1 cellular context compared by ENCODE assay signal in the genomic region with DNA sequence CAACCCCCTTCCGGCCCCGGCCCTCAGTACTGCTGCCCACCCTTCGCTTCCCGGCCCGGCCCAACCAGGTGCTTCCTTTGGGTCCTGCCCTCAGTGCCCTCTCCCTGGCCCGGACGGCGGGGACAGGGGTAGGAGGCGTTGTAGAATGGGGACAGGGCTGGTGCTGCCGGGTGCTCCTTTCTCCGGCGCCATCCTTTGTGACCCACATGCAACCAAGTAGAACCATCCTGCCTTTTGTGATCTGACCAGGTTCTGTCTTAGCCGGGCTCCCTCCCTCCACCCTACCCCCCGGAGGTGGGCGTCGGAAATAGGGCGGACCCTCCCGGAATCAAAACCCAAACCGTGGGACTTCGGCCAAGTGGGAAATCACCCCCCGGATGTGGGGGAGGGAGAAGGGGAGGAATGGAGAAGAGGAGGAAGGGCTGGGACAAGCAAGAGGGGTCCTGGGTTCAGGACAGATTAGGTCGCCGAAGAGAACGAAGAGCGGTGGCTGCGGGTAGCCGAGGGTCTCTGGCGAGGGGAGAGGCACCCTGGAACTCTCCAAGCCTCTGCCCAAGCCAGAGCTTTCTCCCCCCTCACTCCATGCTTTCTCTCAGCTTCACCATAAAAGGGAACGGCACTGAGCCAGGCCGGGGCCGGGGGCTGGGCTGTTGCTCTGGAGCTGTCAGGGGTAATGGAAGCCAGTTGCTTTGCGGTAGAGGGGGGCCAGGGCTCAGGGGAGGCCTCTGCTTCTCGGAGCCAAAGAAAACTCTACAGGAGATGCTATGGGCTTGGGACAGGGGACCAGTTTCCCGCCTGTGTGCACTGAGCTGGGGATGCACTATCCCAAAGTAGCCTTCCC.
TF ChIP-seq lines count a peak whose summit lies in the region.

No MANE protein-coding gene starts in this region.

TF ChIP-seq in HepG2, 621 proteins besides CTCF, POLR2A, EP300 and RAD21 (continued from another document and continues in another):
- TF ChIP-seq, protein P1, sequence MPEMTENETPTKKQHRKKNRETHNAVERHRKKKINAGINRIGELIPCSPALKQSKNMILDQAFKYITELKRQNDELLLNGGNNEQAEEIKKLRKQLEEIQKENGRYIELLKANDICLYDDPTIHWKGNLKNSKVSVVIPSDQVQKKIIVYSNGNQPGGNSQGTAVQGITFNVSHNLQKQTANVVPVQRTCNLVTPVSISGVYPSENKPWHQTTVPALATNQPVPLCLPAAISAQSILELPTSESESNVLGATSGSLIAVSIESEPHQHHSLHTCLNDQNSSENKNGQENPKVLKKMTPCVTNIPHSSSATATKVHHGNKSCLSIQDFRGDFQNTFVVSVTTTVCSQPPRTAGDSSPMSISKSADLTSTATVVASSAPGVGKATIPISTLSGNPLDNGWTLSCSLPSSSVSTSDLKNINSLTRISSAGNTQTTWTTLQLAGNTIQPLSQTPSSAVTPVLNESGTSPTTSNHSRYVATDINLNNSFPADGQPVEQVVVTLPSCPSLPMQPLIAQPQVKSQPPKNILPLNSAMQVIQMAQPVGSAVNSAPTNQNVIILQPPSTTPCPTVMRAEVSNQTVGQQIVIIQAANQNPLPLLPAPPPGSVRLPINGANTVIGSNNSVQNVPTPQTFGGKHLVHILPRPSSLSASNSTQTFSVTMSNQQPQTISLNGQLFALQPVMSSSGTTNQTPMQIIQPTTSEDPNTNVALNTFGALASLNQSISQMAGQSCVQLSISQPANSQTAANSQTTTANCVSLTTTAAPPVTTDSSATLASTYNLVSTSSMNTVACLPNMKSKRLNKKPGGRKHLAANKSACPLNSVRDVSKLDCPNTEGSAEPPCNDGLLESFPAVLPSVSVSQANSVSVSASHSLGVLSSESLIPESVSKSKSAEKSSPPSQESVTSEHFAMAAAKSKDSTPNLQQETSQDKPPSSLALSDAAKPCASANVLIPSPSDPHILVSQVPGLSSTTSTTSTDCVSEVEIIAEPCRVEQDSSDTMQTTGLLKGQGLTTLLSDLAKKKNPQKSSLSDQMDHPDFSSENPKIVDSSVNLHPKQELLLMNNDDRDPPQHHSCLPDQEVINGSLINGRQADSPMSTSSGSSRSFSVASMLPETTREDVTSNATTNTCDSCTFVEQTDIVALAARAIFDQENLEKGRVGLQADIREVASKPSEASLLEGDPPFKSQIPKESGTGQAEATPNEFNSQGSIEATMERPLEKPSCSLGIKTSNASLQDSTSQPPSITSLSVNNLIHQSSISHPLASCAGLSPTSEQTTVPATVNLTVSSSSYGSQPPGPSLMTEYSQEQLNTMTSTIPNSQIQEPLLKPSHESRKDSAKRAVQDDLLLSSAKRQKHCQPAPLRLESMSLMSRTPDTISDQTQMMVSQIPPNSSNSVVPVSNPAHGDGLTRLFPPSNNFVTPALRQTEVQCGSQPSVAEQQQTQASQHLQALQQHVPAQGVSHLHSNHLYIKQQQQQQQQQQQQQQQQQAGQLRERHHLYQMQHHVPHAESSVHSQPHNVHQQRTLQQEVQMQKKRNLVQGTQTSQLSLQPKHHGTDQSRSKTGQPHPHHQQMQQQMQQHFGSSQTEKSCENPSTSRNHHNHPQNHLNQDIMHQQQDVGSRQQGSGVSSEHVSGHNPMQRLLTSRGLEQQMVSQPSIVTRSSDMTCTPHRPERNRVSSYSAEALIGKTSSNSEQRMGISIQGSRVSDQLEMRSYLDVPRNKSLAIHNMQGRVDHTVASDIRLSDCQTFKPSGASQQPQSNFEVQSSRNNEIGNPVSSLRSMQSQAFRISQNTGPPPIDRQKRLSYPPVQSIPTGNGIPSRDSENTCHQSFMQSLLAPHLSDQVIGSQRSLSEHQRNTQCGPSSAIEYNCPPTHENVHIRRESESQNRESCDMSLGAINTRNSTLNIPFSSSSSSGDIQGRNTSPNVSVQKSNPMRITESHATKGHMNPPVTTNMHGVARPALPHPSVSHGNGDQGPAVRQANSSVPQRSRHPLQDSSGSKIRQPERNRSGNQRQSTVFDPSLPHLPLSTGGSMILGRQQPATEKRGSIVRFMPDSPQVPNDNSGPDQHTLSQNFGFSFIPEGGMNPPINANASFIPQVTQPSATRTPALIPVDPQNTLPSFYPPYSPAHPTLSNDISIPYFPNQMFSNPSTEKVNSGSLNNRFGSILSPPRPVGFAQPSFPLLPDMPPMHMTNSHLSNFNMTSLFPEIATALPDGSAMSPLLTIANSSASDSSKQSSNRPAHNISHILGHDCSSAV (CRISPR knock-in tag; IDR thresholded peaks at IDR 0.05; ENCODE audit: borderline replicate concordance) = no peak
- TF ChIP-seq ZNF30 (CRISPR knock-in tag; IDR thresholded peaks at IDR 0.05) (no peak), JUNB (CRISPR knock-in tag; IDR thresholded peaks at IDR 0.05; ENCODE audit: borderline replicate concordance) (no peak), ZNF354B (CRISPR knock-in tag; IDR thresholded peaks at IDR 0.05) (no peak), NR1H2 (CRISPR knock-in tag; IDR thresholded peaks at IDR 0.05; ENCODE audit: borderline replicate concordance, low read depth) (no peak), ZNF432 (CRISPR knock-in tag; IDR thresholded peaks at IDR 0.05; ENCODE audit: borderline replicate concordance) (peak; percentile 58; the same call in 1 of the 2 replicates), YEATS4 (CRISPR knock-in tag; IDR thresholded peaks at IDR 0.05; ENCODE audit: borderline replicate concordance) (no peak), XRCC5 (optimal IDR thresholded peaks at IDR 0.05; ENCODE audit: low read length) (no peak), PCBP1 (IDR thresholded peaks at IDR 0.05; ENCODE audit: borderline replicate concordance, low read depth, low read length) (peak; percentile 70; the same call in 1 of the 2 replicates)
- TF ChIP-seq, protein P2, sequence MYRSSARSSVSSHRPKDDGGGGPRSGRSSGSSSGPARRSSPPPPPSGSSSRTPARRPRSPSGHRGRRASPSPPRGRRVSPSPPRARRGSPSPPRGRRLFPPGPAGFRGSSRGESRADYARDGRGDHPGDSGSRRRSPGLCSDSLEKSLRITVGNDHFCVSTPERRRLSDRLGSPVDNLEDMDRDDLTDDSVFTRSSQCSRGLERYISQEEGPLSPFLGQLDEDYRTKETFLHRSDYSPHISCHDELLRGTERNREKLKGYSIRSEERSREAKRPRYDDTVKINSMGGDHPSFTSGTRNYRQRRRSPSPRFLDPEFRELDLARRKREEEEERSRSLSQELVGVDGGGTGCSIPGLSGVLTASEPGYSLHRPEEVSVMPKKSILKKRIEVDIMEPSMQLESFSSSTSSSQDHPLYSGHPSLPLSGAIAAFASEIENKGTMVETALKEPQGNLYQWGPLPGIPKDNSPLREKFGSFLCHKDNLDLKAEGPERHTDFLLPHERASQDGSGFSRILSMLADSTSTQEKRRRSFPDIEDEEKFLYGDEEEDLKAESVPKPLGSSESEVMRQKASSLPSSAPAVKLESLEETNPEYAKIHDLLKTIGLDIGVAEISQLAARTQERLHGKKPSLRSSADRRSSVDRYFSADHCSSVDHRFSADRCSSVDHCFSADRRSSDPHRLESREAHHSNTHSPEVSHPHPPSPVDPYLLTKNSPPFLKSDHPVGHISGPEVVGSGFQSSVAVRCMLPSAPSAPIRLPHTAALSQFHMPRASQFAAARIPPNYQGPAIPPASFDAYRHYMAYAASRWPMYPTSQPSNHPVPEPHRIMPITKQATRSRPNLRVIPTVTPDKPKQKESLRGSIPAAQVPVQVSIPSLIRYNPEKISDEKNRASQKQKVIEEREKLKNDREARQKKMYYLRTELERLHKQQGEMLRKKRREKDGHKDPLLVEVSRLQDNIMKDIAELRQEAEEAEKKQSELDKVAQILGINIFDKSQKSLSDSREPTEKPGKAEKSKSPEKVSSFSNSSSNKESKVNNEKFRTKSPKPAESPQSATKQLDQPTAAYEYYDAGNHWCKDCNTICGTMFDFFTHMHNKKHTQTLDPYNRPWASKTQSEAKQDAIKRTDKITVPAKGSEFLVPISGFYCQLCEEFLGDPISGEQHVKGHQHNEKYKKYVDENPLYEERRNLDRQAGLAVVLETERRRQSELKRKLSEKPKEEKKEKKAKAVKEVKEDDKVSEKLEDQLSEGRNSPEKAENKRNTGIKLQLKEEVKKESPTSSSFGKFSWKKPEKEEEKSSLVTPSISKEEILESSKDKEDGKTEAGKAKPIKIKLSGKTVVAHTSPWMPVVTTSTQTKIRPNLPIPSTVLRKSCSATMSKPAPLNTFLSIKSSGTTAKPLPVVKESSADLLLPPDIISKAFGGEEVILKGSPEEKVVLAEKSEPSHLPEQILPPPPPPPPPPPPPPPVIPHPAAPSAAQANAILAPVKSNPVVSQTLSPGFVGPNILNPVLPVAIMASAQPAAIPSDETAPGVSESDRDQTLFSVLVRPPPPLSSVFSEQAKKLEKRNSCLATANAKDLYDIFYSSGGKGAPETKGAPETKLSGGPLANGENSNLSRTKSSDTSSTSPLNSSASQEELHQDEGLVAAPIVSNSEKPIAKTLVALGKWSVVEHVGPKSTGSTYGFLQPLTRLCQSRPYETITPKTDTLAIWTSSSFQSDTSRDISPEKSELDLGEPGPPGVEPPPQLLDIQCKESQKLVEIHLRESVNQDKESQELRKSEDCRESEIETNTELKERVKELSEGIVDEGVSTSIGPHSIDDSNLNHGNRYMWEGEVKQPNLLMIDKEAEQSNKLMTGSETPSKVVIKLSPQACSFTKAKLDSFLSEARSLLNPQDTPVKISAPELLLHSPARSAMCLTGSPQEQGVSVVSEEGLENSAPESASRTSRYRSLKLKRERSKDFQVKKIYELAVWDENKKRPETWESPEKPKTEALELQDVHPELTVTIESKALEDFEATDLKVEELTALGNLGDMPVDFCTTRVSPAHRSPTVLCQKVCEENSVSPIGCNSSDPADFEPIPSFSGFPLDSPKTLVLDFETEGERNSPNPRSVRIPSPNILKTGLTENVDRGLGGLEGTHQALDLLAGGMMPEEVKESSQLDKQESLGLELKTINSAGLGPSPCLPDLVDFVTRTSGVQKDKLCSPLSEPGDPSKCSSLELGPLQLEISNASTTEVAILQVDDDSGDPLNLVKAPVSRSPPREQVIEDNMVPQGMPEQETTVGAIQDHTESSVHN (CRISPR knock-in tag; IDR thresholded peaks at IDR 0.05) = no peak; the same call in 1 of the 2 replicates
- TF ChIP-seq, protein P3, sequence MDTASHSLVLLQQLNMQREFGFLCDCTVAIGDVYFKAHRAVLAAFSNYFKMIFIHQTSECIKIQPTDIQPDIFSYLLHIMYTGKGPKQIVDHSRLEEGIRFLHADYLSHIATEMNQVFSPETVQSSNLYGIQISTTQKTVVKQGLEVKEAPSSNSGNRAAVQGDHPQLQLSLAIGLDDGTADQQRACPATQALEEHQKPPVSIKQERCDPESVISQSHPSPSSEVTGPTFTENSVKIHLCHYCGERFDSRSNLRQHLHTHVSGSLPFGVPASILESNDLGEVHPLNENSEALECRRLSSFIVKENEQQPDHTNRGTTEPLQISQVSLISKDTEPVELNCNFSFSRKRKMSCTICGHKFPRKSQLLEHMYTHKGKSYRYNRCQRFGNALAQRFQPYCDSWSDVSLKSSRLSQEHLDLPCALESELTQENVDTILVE (CRISPR knock-in tag; IDR thresholded peaks at IDR 0.05) = no peak
- TF ChIP-seq, protein P4, sequence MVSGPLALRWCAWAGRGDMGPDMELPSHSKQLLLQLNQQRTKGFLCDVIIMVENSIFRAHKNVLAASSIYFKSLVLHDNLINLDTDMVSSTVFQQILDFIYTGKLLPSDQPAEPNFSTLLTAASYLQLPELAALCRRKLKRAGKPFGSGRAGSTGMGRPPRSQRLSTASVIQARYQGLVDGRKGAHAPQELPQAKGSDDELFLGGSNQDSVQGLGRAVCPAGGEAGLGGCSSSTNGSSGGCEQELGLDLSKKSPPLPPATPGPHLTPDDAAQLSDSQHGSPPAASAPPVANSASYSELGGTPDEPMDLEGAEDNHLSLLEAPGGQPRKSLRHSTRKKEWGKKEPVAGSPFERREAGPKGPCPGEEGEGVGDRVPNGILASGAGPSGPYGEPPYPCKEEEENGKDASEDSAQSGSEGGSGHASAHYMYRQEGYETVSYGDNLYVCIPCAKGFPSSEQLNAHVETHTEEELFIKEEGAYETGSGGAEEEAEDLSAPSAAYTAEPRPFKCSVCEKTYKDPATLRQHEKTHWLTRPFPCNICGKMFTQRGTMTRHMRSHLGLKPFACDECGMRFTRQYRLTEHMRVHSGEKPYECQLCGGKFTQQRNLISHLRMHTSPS (CRISPR knock-in tag; IDR thresholded peaks at IDR 0.05; ENCODE audit: low read depth) = no peak
- TF ChIP-seq, protein P5, sequence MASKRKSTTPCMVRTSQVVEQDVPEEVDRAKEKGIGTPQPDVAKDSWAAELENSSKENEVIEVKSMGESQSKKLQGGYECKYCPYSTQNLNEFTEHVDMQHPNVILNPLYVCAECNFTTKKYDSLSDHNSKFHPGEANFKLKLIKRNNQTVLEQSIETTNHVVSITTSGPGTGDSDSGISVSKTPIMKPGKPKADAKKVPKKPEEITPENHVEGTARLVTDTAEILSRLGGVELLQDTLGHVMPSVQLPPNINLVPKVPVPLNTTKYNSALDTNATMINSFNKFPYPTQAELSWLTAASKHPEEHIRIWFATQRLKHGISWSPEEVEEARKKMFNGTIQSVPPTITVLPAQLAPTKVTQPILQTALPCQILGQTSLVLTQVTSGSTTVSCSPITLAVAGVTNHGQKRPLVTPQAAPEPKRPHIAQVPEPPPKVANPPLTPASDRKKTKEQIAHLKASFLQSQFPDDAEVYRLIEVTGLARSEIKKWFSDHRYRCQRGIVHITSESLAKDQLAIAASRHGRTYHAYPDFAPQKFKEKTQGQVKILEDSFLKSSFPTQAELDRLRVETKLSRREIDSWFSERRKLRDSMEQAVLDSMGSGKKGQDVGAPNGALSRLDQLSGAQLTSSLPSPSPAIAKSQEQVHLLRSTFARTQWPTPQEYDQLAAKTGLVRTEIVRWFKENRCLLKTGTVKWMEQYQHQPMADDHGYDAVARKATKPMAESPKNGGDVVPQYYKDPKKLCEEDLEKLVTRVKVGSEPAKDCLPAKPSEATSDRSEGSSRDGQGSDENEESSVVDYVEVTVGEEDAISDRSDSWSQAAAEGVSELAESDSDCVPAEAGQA (IDR thresholded peaks at IDR 0.05; ENCODE audit: low read depth) = no peak
- TF ChIP-seq, protein P5 (CRISPR knock-in tag; IDR thresholded peaks at IDR 0.05; ENCODE audit: borderline replicate concordance) = no peak
